In the genomic region with DNA sequence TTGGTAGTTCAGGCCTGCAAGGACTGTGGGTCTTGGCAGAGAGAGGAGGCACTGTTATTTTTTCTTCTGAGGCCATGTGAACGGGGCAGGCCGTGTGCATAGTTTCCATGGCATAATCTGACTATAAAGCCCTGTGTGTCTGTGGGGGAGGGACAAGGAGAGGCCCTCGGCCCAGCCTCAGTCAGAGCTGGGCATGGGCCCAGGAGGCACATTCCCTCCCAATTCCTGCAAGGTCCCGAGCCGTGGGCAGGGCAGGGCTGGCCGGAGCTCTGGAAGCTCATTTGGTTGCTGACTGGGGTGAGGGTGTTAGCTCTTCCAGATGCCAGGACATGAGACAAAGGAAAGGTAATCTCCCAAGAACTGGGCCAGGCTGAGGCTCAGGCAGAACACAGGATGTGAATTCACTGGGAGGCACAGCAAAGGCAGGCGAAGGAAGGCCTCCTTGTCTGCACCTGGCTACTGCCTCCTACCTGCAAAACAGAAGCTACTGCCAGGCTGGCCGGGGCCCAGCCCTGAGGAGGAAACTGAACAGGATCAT, we compare ENCODE assay signal across 9 cellular contexts. TPM values are rescaled to one million over a fixed set of nuclear protein-coding genes. Genes with fewer than 3 reads are reported as not detected.
DNase-seq lines count a peak whose midpoint lies in the region; ATAC-seq and TF ChIP-seq lines count a peak whose summit lies in the region.
"Had no signal": no experiment of that assay in that cellular context is flagged by ENCODE, and none has a peak within 500 bp of the region (broad histone marks: within the 10 kb centered on the region; RNA-seq: fewer than 3 reads in every experiment).

No MANE protein-coding gene starts in this region.

- no peaks in the 10 kb centered on the region for H4K20me1 ChIP-seq in BLaER1

- no peak for TF ChIP-seq CTCF in adrenal gland (IDR thresholded peaks at IDR 0.05)
- no peak for TF ChIP-seq CTCF in osteocyte (IDR thresholded peaks at IDR 0.05)

- peaks cover 62% of the 10 kb centered on the region for H3K4me1 Mint-ChIP-seq in osteocyte (ENCODE audit: unreplicated experiment)

- no peak overlapping the region for H3K9ac ChIP-seq in BLaER1

- H3K27ac ChIP-seq in BLaER1 (peak overlapping the region; percentile 36; the same call in 1 of the 2 replicates), adrenal gland (peak overlapping the region in 2 of 5 donors; percentile 40 to 68)

- WGBS in adrenal gland, 4 donors: 31 to 62% (median 38%) methylated on average over 6 to 8 of the region's 8 CpGs

- no peaks in the 10 kb centered on the region for H3K27me3 ChIP-seq in BLaER1
- no peaks in the 10 kb centered on the region for H3K27me3 ChIP-seq in adrenal gland

- DNase-seq in adrenal gland: peak; percentile 47 to 77 (median 66)
- DNase-seq in Right ventricle myocardium superior: peak; percentile 79
- DNase-seq in osteocyte (ENCODE audit: extremely low spot score, unreplicated experiment): peak; percentile 89
- no peak for DNase-seq in activated CD4-positive, alpha-beta T cell treated with anti-CD3 and anti-CD28 coated beads for 48 hours
- no peak for DNase-seq in activated CD4-positive, alpha-beta T cell treated with anti-CD3 and anti-CD28 coated beads, Interleukin-2, amount 50 U/mL, for 4 hours
- DNase-seq: T1000 had no signal

- H3K36me3 Mint-ChIP-seq in osteocyte (ENCODE audit: unreplicated experiment): no peaks in the 10 kb centered on the region

- H3K4me1 ChIP-seq in BLaER1 (peaks cover 18% of the 10 kb centered on the region), adrenal gland (replicated peaks in 1 of 2) (no peaks in the 10 kb centered on the region)

- intact Hi-C loops in adrenal gland (cut with DNase I) (no loop called here), Right ventricle myocardium superior (cut with DNase I) (no loop called here)

- H3K9me3 Mint-ChIP-seq in osteocyte (ENCODE audit: unreplicated experiment): no peaks in the 10 kb centered on the region

- H3K27me3 Mint-ChIP-seq in osteocyte (ENCODE audit: unreplicated experiment): no peaks in the 10 kb centered on the region

- ATAC-seq in Right ventricle myocardium superior (ENCODE audit: poor library complexity) (peak; percentile 84), GM21528 (IDR thresholded peaks at IDR 0.05; ENCODE audit: low FRiP score, unreplicated experiment) (no peak), HG02970 (IDR thresholded peaks at IDR 0.05; ENCODE audit: low FRiP score, unreplicated experiment) (no peak)

- H3K36me3 ChIP-seq in BLaER1: no peaks in the 10 kb centered on the region
- no peaks in the 10 kb centered on the region for H3K36me3 ChIP-seq in adrenal gland (replicated peaks in 1 of 2)

- H3K4me2 ChIP-seq in BLaER1: peak overlapping the region; percentile 37

- H3K9me3 ChIP-seq in BLaER1 (no peaks in the 10 kb centered on the region), adrenal gland (replicated peaks in 1 of 3) (no peaks in the 10 kb centered on the region)

- H3K4me3 ChIP-seq in BLaER1 (no peak overlapping the region), adrenal gland (no peak overlapping the region)

- peak overlapping the region; percentile 98 for H3K27ac Mint-ChIP-seq in osteocyte (ENCODE audit: unreplicated experiment)

- no peak for TF ChIP-seq POLR2A in adrenal gland (IDR thresholded peaks at IDR 0.05)

- H3K4me3 Mint-ChIP-seq in osteocyte (ENCODE audit: unreplicated experiment): no peak overlapping the region

RNA-seq across cellular contexts. Expression of gene PLEKHG3, which starts 22.0 kb away (rescaled TPM):
- total RNA-seq in adrenal gland: 10 to 100 TPM in 2 of 8 donors, 1 to 10 TPM in 6; 2.7 to 11.7 (median 8.9) TPM
- polyA plus RNA-seq in adrenal gland: 10 to 100 TPM in 1 of 3 donors, 1 to 10 TPM in 2; 3.0 to 10.1 (median 9.5) TPM
- 16.6 TPM for total RNA-seq in Right ventricle myocardium superior
- 96.3 and 98.3 TPM in 2 replicates for total RNA-seq in osteocyte

Comparison
In these comparisons a context has a peak if more than half of its experiments do, and no peak if none do; other contexts are left out.
1. DNase-seq: peak in adrenal gland (7 of 7), Right ventricle myocardium superior (single experiment) and osteocyte (single experiment); none in activated CD4-positive, alpha-beta T cell treated with anti-CD3 and anti-CD28 coated beads for 48 hours (single experiment) and activated CD4-positive, alpha-beta T cell treated with anti-CD3 and anti-CD28 coated beads, Interleukin-2, amount 50 U/mL, for 4 hours (0 of 2).